Comparison of ENCODE assay signal across 1 cellular context in the genomic region with DNA sequence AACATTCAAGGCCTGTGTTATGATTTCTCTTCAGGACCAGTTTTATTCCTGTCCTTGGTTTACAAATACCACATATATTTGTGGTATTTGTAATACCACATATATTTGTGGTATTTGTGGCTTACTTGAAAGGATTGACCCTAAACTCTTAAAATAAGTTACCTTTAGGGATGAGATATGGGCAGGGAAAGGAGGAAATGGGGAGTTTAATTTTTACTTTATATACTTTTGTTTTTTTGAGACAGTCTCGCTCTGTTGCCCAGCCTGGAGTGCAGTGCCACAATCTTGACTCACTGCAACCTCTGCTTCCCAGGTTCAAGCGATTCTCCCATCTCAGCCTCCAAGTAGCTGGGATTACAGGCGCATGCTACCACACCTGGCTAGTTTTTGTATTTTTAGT.
TF ChIP-seq lines count a peak whose summit lies in the region.

No MANE protein-coding gene starts in this region.

TF ChIP-seq in K562, 482 proteins besides CTCF, POLR2A, EP300 and RAD21:
- TF ChIP-seq ZBED1 (IDR thresholded peaks at IDR 0.05) (no peak), MTA2 (IDR thresholded peaks at IDR 0.05; ENCODE audit: low read depth) (no peak), ZNF695 (CRISPR knock-in tag; IDR thresholded peaks at IDR 0.05) (no peak), HNRNPH1 (optimal IDR thresholded peaks at IDR 0.05; ENCODE audit: low read depth, low read length) (no peak), FUS (optimal IDR thresholded peaks at IDR 0.05; ENCODE audit: low read depth, low read length) (no peak), ZNF699 (CRISPR knock-in tag; IDR thresholded peaks at IDR 0.05; ENCODE audit: insufficient replicate concordance) (no peak), TBL1XR1 (IDR thresholded peaks at IDR 0.05; ENCODE audit: low read length in 2 of 2) (no peak), SMAD1 (IDR thresholded peaks at IDR 0.05; ENCODE audit: low read depth, low read length, partially characterized antibody) (no peak), RBM22 (IDR thresholded peaks at IDR 0.05; ENCODE audit: low read depth, low read length, poor library complexity, severe bottlenecking) (no peak), XRCC5 (IDR thresholded peaks at IDR 0.05; ENCODE audit: low read depth, low read length) (no peak), GATAD2B (IDR thresholded peaks at IDR 0.05; ENCODE audit: borderline replicate concordance) (no peak), CREBBP (IDR thresholded peaks at IDR 0.05; ENCODE audit: low read depth, low read length) (no peak)
- TF ChIP-seq, protein P1, sequence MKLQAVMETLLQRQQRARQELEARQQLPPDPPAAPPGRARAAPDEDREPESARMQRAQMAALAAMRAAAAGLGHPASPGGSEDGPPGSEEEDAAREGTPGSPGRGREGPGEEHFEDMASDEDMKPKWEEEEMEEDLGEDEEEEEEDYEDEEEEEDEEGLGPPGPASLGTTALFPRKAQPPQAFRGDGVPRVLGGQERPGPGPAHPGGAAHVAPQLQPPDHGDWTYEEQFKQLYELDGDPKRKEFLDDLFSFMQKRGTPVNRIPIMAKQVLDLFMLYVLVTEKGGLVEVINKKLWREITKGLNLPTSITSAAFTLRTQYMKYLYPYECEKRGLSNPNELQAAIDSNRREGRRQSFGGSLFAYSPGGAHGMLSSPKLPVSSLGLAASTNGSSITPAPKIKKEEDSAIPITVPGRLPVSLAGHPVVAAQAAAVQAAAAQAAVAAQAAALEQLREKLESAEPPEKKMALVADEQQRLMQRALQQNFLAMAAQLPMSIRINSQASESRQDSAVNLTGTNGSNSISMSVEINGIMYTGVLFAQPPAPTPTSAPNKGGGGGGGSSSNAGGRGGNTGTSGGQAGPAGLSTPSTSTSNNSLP (IDR thresholded peaks at IDR 0.05; ENCODE audit: borderline replicate concordance, low read depth, low read length), result no peak
- TF ChIP-seq, protein P2, sequence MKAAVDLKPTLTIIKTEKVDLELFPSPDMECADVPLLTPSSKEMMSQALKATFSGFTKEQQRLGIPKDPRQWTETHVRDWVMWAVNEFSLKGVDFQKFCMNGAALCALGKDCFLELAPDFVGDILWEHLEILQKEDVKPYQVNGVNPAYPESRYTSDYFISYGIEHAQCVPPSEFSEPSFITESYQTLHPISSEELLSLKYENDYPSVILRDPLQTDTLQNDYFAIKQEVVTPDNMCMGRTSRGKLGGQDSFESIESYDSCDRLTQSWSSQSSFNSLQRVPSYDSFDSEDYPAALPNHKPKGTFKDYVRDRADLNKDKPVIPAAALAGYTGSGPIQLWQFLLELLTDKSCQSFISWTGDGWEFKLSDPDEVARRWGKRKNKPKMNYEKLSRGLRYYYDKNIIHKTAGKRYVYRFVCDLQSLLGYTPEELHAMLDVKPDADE (conservative IDR thresholded peaks at IDR 0.05; ENCODE audit: control insufficient read depth, low read depth, low read length), result no peak
- TF ChIP-seq, protein P3, sequence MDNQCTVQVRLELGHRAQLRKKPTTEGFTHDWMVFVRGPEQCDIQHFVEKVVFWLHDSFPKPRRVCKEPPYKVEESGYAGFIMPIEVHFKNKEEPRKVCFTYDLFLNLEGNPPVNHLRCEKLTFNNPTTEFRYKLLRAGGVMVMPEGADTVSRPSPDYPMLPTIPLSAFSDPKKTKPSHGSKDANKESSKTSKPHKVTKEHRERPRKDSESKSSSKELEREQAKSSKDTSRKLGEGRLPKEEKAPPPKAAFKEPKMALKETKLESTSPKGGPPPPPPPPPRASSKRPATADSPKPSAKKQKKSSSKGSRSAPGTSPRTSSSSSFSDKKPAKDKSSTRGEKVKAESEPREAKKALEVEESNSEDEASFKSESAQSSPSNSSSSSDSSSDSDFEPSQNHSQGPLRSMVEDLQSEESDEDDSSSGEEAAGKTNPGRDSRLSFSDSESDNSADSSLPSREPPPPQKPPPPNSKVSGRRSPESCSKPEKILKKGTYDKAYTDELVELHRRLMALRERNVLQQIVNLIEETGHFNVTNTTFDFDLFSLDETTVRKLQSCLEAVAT (IDR thresholded peaks at IDR 0.05), result no peak
- TF ChIP-seq, protein P4, sequence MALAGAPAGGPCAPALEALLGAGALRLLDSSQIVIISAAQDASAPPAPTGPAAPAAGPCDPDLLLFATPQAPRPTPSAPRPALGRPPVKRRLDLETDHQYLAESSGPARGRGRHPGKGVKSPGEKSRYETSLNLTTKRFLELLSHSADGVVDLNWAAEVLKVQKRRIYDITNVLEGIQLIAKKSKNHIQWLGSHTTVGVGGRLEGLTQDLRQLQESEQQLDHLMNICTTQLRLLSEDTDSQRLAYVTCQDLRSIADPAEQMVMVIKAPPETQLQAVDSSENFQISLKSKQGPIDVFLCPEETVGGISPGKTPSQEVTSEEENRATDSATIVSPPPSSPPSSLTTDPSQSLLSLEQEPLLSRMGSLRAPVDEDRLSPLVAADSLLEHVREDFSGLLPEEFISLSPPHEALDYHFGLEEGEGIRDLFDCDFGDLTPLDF (CRISPR knock-in tag; IDR thresholded peaks at IDR 0.05), result no peak
- TF ChIP-seq, protein P5, sequence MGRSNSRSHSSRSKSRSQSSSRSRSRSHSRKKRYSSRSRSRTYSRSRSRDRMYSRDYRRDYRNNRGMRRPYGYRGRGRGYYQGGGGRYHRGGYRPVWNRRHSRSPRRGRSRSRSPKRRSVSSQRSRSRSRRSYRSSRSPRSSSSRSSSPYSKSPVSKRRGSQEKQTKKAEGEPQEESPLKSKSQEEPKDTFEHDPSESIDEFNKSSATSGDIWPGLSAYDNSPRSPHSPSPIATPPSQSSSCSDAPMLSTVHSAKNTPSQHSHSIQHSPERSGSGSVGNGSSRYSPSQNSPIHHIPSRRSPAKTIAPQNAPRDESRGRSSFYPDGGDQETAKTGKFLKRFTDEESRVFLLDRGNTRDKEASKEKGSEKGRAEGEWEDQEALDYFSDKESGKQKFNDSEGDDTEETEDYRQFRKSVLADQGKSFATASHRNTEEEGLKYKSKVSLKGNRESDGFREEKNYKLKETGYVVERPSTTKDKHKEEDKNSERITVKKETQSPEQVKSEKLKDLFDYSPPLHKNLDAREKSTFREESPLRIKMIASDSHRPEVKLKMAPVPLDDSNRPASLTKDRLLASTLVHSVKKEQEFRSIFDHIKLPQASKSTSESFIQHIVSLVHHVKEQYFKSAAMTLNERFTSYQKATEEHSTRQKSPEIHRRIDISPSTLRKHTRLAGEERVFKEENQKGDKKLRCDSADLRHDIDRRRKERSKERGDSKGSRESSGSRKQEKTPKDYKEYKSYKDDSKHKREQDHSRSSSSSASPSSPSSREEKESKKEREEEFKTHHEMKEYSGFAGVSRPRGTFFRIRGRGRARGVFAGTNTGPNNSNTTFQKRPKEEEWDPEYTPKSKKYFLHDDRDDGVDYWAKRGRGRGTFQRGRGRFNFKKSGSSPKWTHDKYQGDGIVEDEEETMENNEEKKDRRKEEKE (IDR thresholded peaks at IDR 0.05; ENCODE audit: borderline replicate concordance in 1 of 2, control insufficient read depth in 1 of 2, low read depth in 2 of 2, low read length in 1 of 2), result no peak
- TF ChIP-seq, protein P6, sequence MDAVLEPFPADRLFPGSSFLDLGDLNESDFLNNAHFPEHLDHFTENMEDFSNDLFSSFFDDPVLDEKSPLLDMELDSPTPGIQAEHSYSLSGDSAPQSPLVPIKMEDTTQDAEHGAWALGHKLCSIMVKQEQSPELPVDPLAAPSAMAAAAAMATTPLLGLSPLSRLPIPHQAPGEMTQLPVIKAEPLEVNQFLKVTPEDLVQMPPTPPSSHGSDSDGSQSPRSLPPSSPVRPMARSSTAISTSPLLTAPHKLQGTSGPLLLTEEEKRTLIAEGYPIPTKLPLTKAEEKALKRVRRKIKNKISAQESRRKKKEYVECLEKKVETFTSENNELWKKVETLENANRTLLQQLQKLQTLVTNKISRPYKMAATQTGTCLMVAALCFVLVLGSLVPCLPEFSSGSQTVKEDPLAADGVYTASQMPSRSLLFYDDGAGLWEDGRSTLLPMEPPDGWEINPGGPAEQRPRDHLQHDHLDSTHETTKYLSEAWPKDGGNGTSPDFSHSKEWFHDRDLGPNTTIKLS (IDR thresholded peaks at IDR 0.05; ENCODE audit: borderline replicate concordance, low read depth), result no peak
- TF ChIP-seq, protein P7, sequence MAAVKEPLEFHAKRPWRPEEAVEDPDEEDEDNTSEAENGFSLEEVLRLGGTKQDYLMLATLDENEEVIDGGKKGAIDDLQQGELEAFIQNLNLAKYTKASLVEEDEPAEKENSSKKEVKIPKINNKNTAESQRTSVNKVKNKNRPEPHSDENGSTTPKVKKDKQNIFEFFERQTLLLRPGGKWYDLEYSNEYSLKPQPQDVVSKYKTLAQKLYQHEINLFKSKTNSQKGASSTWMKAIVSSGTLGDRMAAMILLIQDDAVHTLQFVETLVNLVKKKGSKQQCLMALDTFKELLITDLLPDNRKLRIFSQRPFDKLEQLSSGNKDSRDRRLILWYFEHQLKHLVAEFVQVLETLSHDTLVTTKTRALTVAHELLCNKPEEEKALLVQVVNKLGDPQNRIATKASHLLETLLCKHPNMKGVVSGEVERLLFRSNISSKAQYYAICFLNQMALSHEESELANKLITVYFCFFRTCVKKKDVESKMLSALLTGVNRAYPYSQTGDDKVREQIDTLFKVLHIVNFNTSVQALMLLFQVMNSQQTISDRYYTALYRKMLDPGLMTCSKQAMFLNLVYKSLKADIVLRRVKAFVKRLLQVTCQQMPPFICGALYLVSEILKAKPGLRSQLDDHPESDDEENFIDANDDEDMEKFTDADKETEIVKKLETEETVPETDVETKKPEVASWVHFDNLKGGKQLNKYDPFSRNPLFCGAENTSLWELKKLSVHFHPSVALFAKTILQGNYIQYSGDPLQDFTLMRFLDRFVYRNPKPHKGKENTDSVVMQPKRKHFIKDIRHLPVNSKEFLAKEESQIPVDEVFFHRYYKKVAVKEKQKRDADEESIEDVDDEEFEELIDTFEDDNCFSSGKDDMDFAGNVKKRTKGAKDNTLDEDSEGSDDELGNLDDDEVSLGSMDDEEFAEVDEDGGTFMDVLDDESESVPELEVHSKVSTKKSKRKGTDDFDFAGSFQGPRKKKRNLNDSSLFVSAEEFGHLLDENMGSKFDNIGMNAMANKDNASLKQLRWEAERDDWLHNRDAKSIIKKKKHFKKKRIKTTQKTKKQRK (IDR thresholded peaks at IDR 0.05; ENCODE audit: borderline replicate concordance, low read depth, low read length), result no peak
